Comparison of ENCODE assay signal across 19 cellular contexts in genomic region chrX:11125079-11125478, GRCh38. TPM values are rescaled to one million over a fixed set of nuclear protein-coding genes. Genes with fewer than 3 reads are reported as not detected.
DNase-seq lines count a peak whose midpoint lies in the region; ATAC-seq, FAIRE-seq and TF ChIP-seq lines count a peak whose summit lies in the region.
"Had no signal": no experiment of that assay in that cellular context is flagged by ENCODE, and none has a peak within 500 bp of the region (broad histone marks: within the 10 kb centered on the region; RNA-seq: fewer than 3 reads in every experiment).

No MANE protein-coding gene starts in this region.

- H3K27me3 ChIP-seq in liver (ENCODE audit: control insufficient read depth in 4 of 4, insufficient read depth in 4 of 4, low read length in 3 of 4) (no peaks in the 10 kb centered on the region), HepG2 (ENCODE audit: control insufficient read depth in 1 of 2, insufficient read depth in 2 of 2, low read length in 2 of 2) (no peaks in the 10 kb centered on the region), hepatocyte (no peaks in the 10 kb centered on the region)

- H2AFZ ChIP-seq in HepG2 (ENCODE audit: low read length) (no peak overlapping the region), hepatocyte (no peak overlapping the region)

- H3K79me2 ChIP-seq in HepG2 (ENCODE audit: insufficient read depth, low read length): no peaks in the 10 kb centered on the region
- H3K79me2 ChIP-seq in hepatocyte: no peaks in the 10 kb centered on the region

- BruUV-seq in HepG2 (replicated peaks; lab: Mats Ljungman, UMichigan): no TSS peak

- H3K9ac ChIP-seq in liver (ENCODE audit: low read depth in 1 of 2, low read length in 2 of 2) (no peak overlapping the region), HepG2 (ENCODE audit: insufficient read depth, low read depth, low read length) (no peak overlapping the region)
- H3K9ac ChIP-seq: BLaER1 had no signal

- in situ Hi-C loops in HepG2 (cut with HindIII; ENCODE audit: extremely low pct_ligation_motif_present, low pct_unique_long_range_greater_than_20kb): loop anchor here (25.0 kb wide), 1 partner anchor 637 kb away; the partner anchor contains the start of gene MSL3

- H3K27ac Mint-ChIP-seq in type B pancreatic cell: peak overlapping the region; percentile 54
- H3K27ac Mint-ChIP-seq: CD14-positive monocyte; CD4-positive, alpha-beta memory T cell; H9 had no signal

- no peak for TF ChIP-seq RAD21 in liver (IDR thresholded peaks at IDR 0.05)
- no peak for TF ChIP-seq RAD21 in HepG2 (CRISPR knock-in tag; IDR thresholded peaks at IDR 0.05)

- 44% methylated on average over 4 of the region's 4 CpGs for WGBS in liver
- WGBS in HepG2 (ENCODE audit: low lambda C conversion rate): 93% methylated on average over 3 of the region's 4 CpGs
- WGBS in hepatocyte (ENCODE audit: low lambda C conversion rate, missing lambda C conversion rate): 59% methylated on average over 4 of the region's 4 CpGs

- H3K9me2 ChIP-seq in hepatocyte (replicated peaks; ENCODE audit: insufficient read depth): no peaks in the 10 kb centered on the region

- H3K27ac ChIP-seq in liver (ENCODE audit: low read depth in 1 of 2, low read length in 2 of 2): no peak overlapping the region
- H3K27ac ChIP-seq in HepG2 (ENCODE audit: extremely low read length, insufficient read depth, low read length): no peak overlapping the region
- peak overlapping the region; percentile 51 for H3K27ac ChIP-seq in hepatocyte
- H3K27ac ChIP-seq in substantia nigra (ENCODE audit: low read depth, low read length, poor library complexity, severe bottlenecking): no peak overlapping the region
- H3K27ac ChIP-seq: 22Rv1, A549, BLaER1 had no signal

- H3K4me3 ChIP-seq in liver (ENCODE audit: low read depth in 1 of 3, low read length in 3 of 3) (no peak overlapping the region), HepG2 (replicated peaks in 1 of 3; ENCODE audit: insufficient read depth in 1 of 3, low read depth in 2 of 3, low read length in 3 of 3) (no peak overlapping the region), hepatocyte (no peak overlapping the region)
- H3K4me3 ChIP-seq: A549, BLaER1, GM12878 had no signal

- FAIRE-seq in HepG2 (lab: Jason Lieb, UNC): no peak
- FAIRE-seq: GM12878, GM19239, H1 had no signal

- H3K9me3 Mint-ChIP-seq in type B pancreatic cell: peaks cover 5% of the 10 kb centered on the region

- POLR2A ChIA-PET in HepG2 (lab: Yijun Ruan, JAX): no interaction called here

- H3K4me2 ChIP-seq in HepG2 (ENCODE audit: low read depth, low read length) (no peak overlapping the region), hepatocyte (no peak overlapping the region)
- H3K4me2 ChIP-seq: A549, BLaER1 had no signal

- intact Hi-C loops in HepG2 (cut with micrococcal nuclease; ENCODE audit: unreplicated experiment): no loop called here

- CTCF ChIA-PET in HepG2 (lab: Yijun Ruan, JAX; ENCODE audit: low intra/inter-chr PET ratio, low total read pairs): no interaction called here

- ATAC-seq in HepG2 (no peak), left lobe of liver (peak; percentile 54), HG02973 (IDR thresholded peaks at IDR 0.05; ENCODE audit: unreplicated experiment) (no peak), HG02571 (IDR thresholded peaks at IDR 0.05; ENCODE audit: unreplicated experiment) (no peak)
- ATAC-seq: A549, GM12878 had no signal

- no peak for TF ChIP-seq CTCF in liver (IDR thresholded peaks at IDR 0.05; ENCODE audit: low read depth, low read length, missing input control)
- no peak for TF ChIP-seq CTCF in HepG2 (CRISPR knock-in tag; IDR thresholded peaks at IDR 0.05)
- no peak for TF ChIP-seq CTCF in hepatocyte (IDR thresholded peaks at IDR 0.05; ENCODE audit: poor library complexity)
- TF ChIP-seq CTCF in type B pancreatic cell (conservative IDR thresholded peaks at IDR 0.05): no peak

- no peak for DNase-seq in HepG2 (ENCODE audit: low spot score)
- DNase-seq in hepatocyte (ENCODE audit: low spot score): no peak
- no peak for DNase-seq in left lobe of liver (ENCODE audit: low spot score)
- no peak for DNase-seq in type B pancreatic cell (ENCODE audit: extremely low spot score, unreplicated experiment)
- no peak for DNase-seq in substantia nigra (lab: John Stamatoyannopoulos, UW)
- DNase-seq: CD4-positive, alpha-beta memory T cell; DMS153; DMS79 treated with DMSO at 0.1 percent for 48 hours; H9 had no signal

- no peak overlapping the region for H3K4me3 Mint-ChIP-seq in type B pancreatic cell
- H3K4me3 Mint-ChIP-seq: CD14-positive monocyte; CD4-positive, alpha-beta memory T cell; H9 had no signal

- no peaks in the 10 kb centered on the region for H3K4me1 Mint-ChIP-seq in type B pancreatic cell (ENCODE audit: unreplicated experiment)
- H3K4me1 Mint-ChIP-seq: CD4-positive, alpha-beta memory T cell had no signal

- H3K36me3 ChIP-seq in liver (ENCODE audit: control insufficient read depth in 4 of 4, insufficient read depth in 3 of 4, low read depth in 1 of 4, low read length in 3 of 4) (peaks cover 2 to 11% (median 9%) of the 10 kb centered on the region in 4 donors), HepG2 (replicated peaks in 1 of 2; ENCODE audit: control insufficient read depth in 1 of 2, insufficient read depth in 2 of 2, low read length in 2 of 2) (peaks cover 2 to 18% of the 10 kb centered on the region in 2 experiments; a peak in 3 of 5 replicates), hepatocyte (replicated peaks; ENCODE audit: insufficient read depth, low read depth) (no peaks in the 10 kb centered on the region)

- no peaks in the 10 kb centered on the region for H4K20me1 ChIP-seq in HepG2 (ENCODE audit: insufficient read depth, low read length)
- no peaks in the 10 kb centered on the region for H4K20me1 ChIP-seq in hepatocyte (ENCODE audit: insufficient read depth, poor library complexity, severe bottlenecking)

- H3K4me1 ChIP-seq in liver (ENCODE audit: control insufficient read depth in 4 of 4, insufficient read depth in 4 of 4, low read length in 3 of 4) (peaks cover 0 to 4% (median 0%) of the 10 kb centered on the region in 4 donors), HepG2 (ENCODE audit: insufficient read depth, low read length) (no peaks in the 10 kb centered on the region), hepatocyte (ENCODE audit: insufficient read depth) (no peaks in the 10 kb centered on the region)
- H3K4me1 ChIP-seq: A549 had no signal

- no peak for TF ChIP-seq POLR2A in HepG2 (IDR thresholded peaks at IDR 0.05; ENCODE audit: insufficient read depth in 1 of 2, low read depth in 2 of 2, low read length in 2 of 2)

- no peak for TF ChIP-seq EP300 in HepG2 (IDR thresholded peaks at IDR 0.05; ENCODE audit: low read depth in 2 of 2, low read length in 2 of 2)
- TF ChIP-seq EP300 in HepG2 (CRISPR knock-in tag; IDR thresholded peaks at IDR 0.05; ENCODE audit: borderline replicate concordance): no peak

- H3K9me3 ChIP-seq in liver (ENCODE audit: control insufficient read depth in 4 of 4, low read length in 3 of 4): no peaks in the 10 kb centered on the region
- no peaks in the 10 kb centered on the region for H3K9me3 ChIP-seq in HepG2 (ENCODE audit: low read length)
- H3K9me3 ChIP-seq in hepatocyte (ENCODE audit: low read depth): no peaks in the 10 kb centered on the region
- H3K9me3 ChIP-seq: A549 had no signal

- H3K36me3 Mint-ChIP-seq in type B pancreatic cell: peaks cover 13% of the 10 kb centered on the region

- H3K27me3 Mint-ChIP-seq in type B pancreatic cell: no peaks in the 10 kb centered on the region
- H3K27me3 Mint-ChIP-seq: CD4-positive, alpha-beta memory T cell had no signal

TF ChIP-seq in liver, 16 proteins besides CTCF, POLR2A, EP300 and RAD21:
- TF ChIP-seq JUND (IDR thresholded peaks at IDR 0.05) (no peak), EGR1 (IDR thresholded peaks at IDR 0.05; ENCODE audit: low read depth in 2 of 2) (no peak), HNF4A (conservative IDR thresholded peaks at IDR 0.05) (peak; percentile 40 to 58)

TF ChIP-seq in HepG2, 621 proteins besides CTCF, POLR2A, EP300 and RAD21 (continues in another document):
- TF ChIP-seq PBX2 (CRISPR knock-in tag; IDR thresholded peaks at IDR 0.05): no peak
- TF ChIP-seq DR1 (CRISPR knock-in tag; IDR thresholded peaks at IDR 0.05): no peak
- TF ChIP-seq ELF1 (CRISPR knock-in tag; IDR thresholded peaks at IDR 0.05): no peak

RNA-seq across cellular contexts. Expression of gene HCCS, which starts 13.9 kb away (rescaled TPM):
- total RNA-seq in liver: 10 to 100 TPM; 11.2 to 13.9 TPM
- polyA plus RNA-seq in liver: 10 to 100 TPM; 14.7 to 16.0 TPM
- 16.7 and 28.6 TPM in 2 replicates for total RNA-seq in HepG2 (2016; rRNA removed; fragmentation: Illumina TruSeq; extraction: Trizol)
- 4.0 and 4.5 TPM in 2 replicates for total RNA-seq in HepG2 (2016; cell fraction: cytosol; rRNA removed; fragmentation: Illumina TruSeq; extraction: Trizol; ENCODE audit: low read depth)
- total RNA-seq in HepG2 (2016; cell fraction: insoluble cytoplasmic fraction; rRNA removed; fragmentation: Illumina TruSeq; extraction: Trizol): 16.8 and 26.4 TPM in 2 replicates
- 9.5 and 14.0 TPM in 2 replicates for total RNA-seq in HepG2 (2016; cell fraction: membrane; rRNA removed; fragmentation: Illumina TruSeq; extraction: Trizol)
- 8.1 and 9.8 TPM in 2 replicates for total RNA-seq in HepG2 (2016; cell fraction: nucleus; rRNA removed; fragmentation: Illumina TruSeq; extraction: Trizol)
- 12.5 and 15.4 TPM in 2 replicates for polyA plus RNA-seq in HepG2 (2011; rRNA removed)
- polyA plus RNA-seq in HepG2 (2011; cell fraction: cytosol; rRNA removed): 10.4 and 15.3 TPM in 2 replicates
- 3.2 and 4.7 TPM in 2 replicates for polyA plus RNA-seq in HepG2 (2011; cell fraction: nucleus; rRNA removed)
- 23.5 and 24.6 TPM in 2 replicates for polyA plus RNA-seq in HepG2 (2012)
- 7.0 and 10.8 TPM in 2 replicates for polyA plus RNA-seq in HepG2 (2016; cell fraction: cytosol; fragmentation: Illumina TruSeq; extraction: Trizol; ENCODE audit: low read depth)
- 42.3 and 43.1 TPM in 2 replicates for polyA plus RNA-seq in HepG2 (2016; cell fraction: insoluble cytoplasmic fraction; fragmentation: Illumina TruSeq; extraction: Trizol; ENCODE audit: low read depth)
- polyA plus RNA-seq in HepG2 (2016; cell fraction: membrane; fragmentation: Illumina TruSeq; extraction: Trizol; ENCODE audit: low read depth): 10.8 and 13.1 TPM in 2 replicates
- polyA plus RNA-seq in HepG2 (2016; cell fraction: nucleus; fragmentation: Illumina TruSeq; extraction: Trizol; ENCODE audit: insufficient read depth, low read depth): 17.0 and 18.5 TPM in 2 replicates
- polyA minus RNA-seq in HepG2 (2011; rRNA and poly(A)+ RNA removed; ENCODE audit: low replicate concordance): 8.2 and 36.9 TPM in 2 replicates
- 5.6 and 7.8 TPM in 2 replicates for polyA minus RNA-seq in HepG2 (2011; cell fraction: cytosol; rRNA and poly(A)+ RNA removed)
- polyA minus RNA-seq in HepG2 (2011; cell fraction: nucleus; rRNA and poly(A)+ RNA removed): 4.1 and 5.2 TPM in 2 replicates
- 20.3 and 21.5 TPM in 2 replicates for total RNA-seq in hepatocyte
- polyA plus RNA-seq in hepatocyte: 36.8 and 40.0 TPM in 2 replicates
- 9.6 TPM for total RNA-seq in left lobe of liver
- total RNA-seq in type B pancreatic cell (ENCODE audit: low replicate concordance): 28.0 and 39.7 TPM in 2 replicates
